17 cellular contexts compared by ENCODE assay signal in the genomic region with DNA sequence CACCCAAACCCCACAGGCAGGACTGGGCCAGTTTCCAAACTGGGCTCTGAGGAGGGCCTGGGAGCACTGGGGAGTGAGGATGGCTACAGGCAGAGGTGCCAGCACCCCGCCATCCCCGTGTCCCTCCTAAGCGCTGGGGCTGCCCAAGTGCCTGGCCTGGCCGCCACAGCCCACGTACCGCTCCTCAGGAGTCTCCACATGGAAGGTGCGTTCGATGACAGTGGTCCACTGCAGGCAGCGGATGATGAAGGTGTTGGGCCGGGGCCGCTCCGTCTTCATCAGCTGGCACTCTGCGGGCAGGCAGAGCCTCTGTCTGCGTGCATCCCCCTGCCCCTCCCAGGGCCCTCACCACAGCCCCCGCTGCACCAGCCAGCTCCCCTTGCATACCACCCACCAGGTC. TPM values are rescaled to one million over a fixed set of nuclear protein-coding genes. Genes with fewer than 3 reads are reported as not detected.
DNase-seq lines count a peak whose midpoint lies in the region; ATAC-seq, FAIRE-seq and TF ChIP-seq lines count a peak whose summit lies in the region.
"Had no signal": no experiment of that assay in that cellular context is flagged by ENCODE, and none has a peak within 500 bp of the region (broad histone marks: within the 10 kb centered on the region; RNA-seq: fewer than 3 reads in every experiment).

No MANE protein-coding gene starts in this region.

- H3K18ac ChIP-seq in H1 (ENCODE audit: extremely low read depth, low read length): no peak overlapping the region

- no peak overlapping the region for H3K14ac ChIP-seq in H1 (ENCODE audit: insufficient read length)

- H3K79me2 ChIP-seq in H1 (ENCODE audit: control insufficient read depth in 1 of 2, insufficient read depth in 2 of 2, low read length in 2 of 2) (no peaks in the 10 kb centered on the region), osteoblast (ENCODE audit: insufficient read depth, low read length) (peaks cover 3% of the 10 kb centered on the region)

- CTCF ChIA-PET in H1 (lab: Charles Lee; ENCODE audit: partially characterized antibody): interaction anchor here (1.7 kb wide), 1 partner anchor 16 kb away, joined by 5 read pairs; no protein-coding TSS in a partner anchor
- CTCF ChIA-PET in activated CD8-positive, alpha-beta T cell treated with anti-CD3 and anti-CD28 coated beads, Interleukin-2, amount 10 ng/mL, durations not matched to agents 7 days and 5 days (lab: Charles Lee): no interaction called here

- H3K27ac Mint-ChIP-seq in activated CD8-positive, alpha-beta T cell treated with anti-CD3 and anti-CD28 coated beads, Interleukin-2, amount 10 ng/mL, durations not matched to agents 7 days and 5 days: no peak overlapping the region
- H3K27ac Mint-ChIP-seq: CD4-positive, CD25-positive, alpha-beta regulatory T cell; GM23338; H9 had no signal

- no peaks in the 10 kb centered on the region for H3K79me1 ChIP-seq in H1 (ENCODE audit: low read depth, low read length)

- H3K9ac ChIP-seq in H1 (replicated peaks in 1 of 4; ENCODE audit: extremely low read depth in 1 of 4, low read depth in 3 of 4, low read length in 3 of 4): no peak overlapping the region
- H3K9ac ChIP-seq: BLaER1 treated with 17β-estradiol and CSF1 and Interleukin-3, amounts not matched to agents 10 nM and 100 nM had no signal

- TF ChIP-seq POLR2A in H1 (IDR thresholded peaks at IDR 0.05; ENCODE audit: control extremely low read depth in 1 of 2, low read depth in 2 of 2, low read length in 2 of 2): no peak

- peaks cover 0 to 22% (median 7%) of the 10 kb centered on the region in 4 experiments; a peak in 6 of 8 replicates for H3K36me3 ChIP-seq in H1 (ENCODE audit: control insufficient read depth in 2 of 4, insufficient read depth in 4 of 4, low read length in 3 of 4)
- H3K36me3 ChIP-seq in osteoblast (ENCODE audit: insufficient read depth, low read length): peaks cover 27% of the 10 kb centered on the region
- H3K36me3 ChIP-seq in BE2C: peaks cover 36% of the 10 kb centered on the region

- H3K4ac ChIP-seq in H1 (replicated peaks; ENCODE audit: insufficient read length, low read depth, low read length): no peak overlapping the region

- peaks cover 8 to 22% of the 10 kb centered on the region in 2 experiments for H4K20me1 ChIP-seq in H1 (replicated peaks in 1 of 2; ENCODE audit: control insufficient read depth in 1 of 2, insufficient read depth in 2 of 2, low read length in 2 of 2)
- peaks cover 38% of the 10 kb centered on the region for H4K20me1 ChIP-seq in osteoblast (ENCODE audit: insufficient read depth, low read length)

- H4K5ac ChIP-seq in H1 (ENCODE audit: insufficient read length, low read depth, low read length): no peak overlapping the region

- no peak overlapping the region for H2BK120ac ChIP-seq in H1 (replicated peaks; ENCODE audit: low read depth, low read length)

- no peak overlapping the region for H3K56ac ChIP-seq in H1 (replicated peaks; ENCODE audit: insufficient read length, low read depth, low read length)

- H2BK12ac ChIP-seq in H1 (ENCODE audit: low read depth, low read length): no peak overlapping the region

- H2AFZ ChIP-seq in H1 (ENCODE audit: low read length) (no peak overlapping the region), osteoblast (ENCODE audit: low read length) (no peak overlapping the region)
- H2AFZ ChIP-seq: GM23338 had no signal

- TF ChIP-seq CTCF in H1 (IDR thresholded peaks at IDR 0.05; ENCODE audit: control extremely low read depth in 1 of 3, insufficient read depth in 1 of 3, low read depth in 1 of 3, low read length in 3 of 3): no peak
- TF ChIP-seq CTCF in osteoblast (IDR thresholded peaks at IDR 0.05; ENCODE audit: extremely low read depth, low read depth, low read length): no peak
- no peak for TF ChIP-seq CTCF in BE2C (IDR thresholded peaks at IDR 0.05; ENCODE audit: low read depth, low read length)

- no peaks in the 10 kb centered on the region for H3K27me3 Mint-ChIP-seq in activated CD8-positive, alpha-beta T cell treated with anti-CD3 and anti-CD28 coated beads, Interleukin-2, amount 10 ng/mL, durations not matched to agents 7 days and 5 days (ENCODE audit: low read depth)
- H3K27me3 Mint-ChIP-seq: CD4-positive, CD25-positive, alpha-beta regulatory T cell had no signal

- no peak for FAIRE-seq in H1 (lab: Jason Lieb, UNC)
- FAIRE-seq: G401.6, GM12891 had no signal

- H3K4me2 ChIP-seq in H1 (ENCODE audit: insufficient read depth in 1 of 2, low read depth in 2 of 2, low read length in 2 of 2): no peak overlapping the region
- no peak overlapping the region for H3K4me2 ChIP-seq in osteoblast (ENCODE audit: insufficient read depth, low read length)
- H3K4me2 ChIP-seq: BLaER1 treated with 17β-estradiol and CSF1 and Interleukin-3, amounts not matched to agents 10 nM and 100 nM; GM23338 had no signal

- H4K8ac ChIP-seq in H1 (ENCODE audit: extremely low read depth, insufficient read depth, low read length): peak overlapping the region; percentile 51; the same call in 1 of the 2 replicates

- H3K27ac ChIP-seq in right cardiac atrium (ENCODE audit: low read length): no peak overlapping the region
- no peak overlapping the region for H3K27ac ChIP-seq in H1 (ENCODE audit: low read depth, low read length)
- H3K27ac ChIP-seq in osteoblast (ENCODE audit: low read depth, low read length): no peak overlapping the region
- H3K27ac ChIP-seq: 22Rv1; BLaER1 treated with 17β-estradiol and CSF1 and Interleukin-3, amounts not matched to agents 10 nM and 100 nM had no signal

- H2BK5ac ChIP-seq in H1 (ENCODE audit: low read depth, low read length): no peak overlapping the region

- TF ChIP-seq RAD21 in H1 (IDR thresholded peaks at IDR 0.05 in 1 of 2, conservative IDR thresholded peaks at IDR 0.05 in 1 of 2; ENCODE audit: low read depth in 2 of 2, low read length in 2 of 2): no peak

- H3K27me3 ChIP-seq in right cardiac atrium (ENCODE audit: control insufficient read depth, insufficient read depth) (no peaks in the 10 kb centered on the region), H1 (replicated peaks in 1 of 4; ENCODE audit: control insufficient read depth in 3 of 4, extremely low read depth in 1 of 4, insufficient read depth in 3 of 4, low read length in 3 of 4) (no peaks in the 10 kb centered on the region), osteoblast (ENCODE audit: insufficient read depth, low read length) (no peaks in the 10 kb centered on the region), BE2C (no peaks in the 10 kb centered on the region)
- H3K27me3 ChIP-seq: BLaER1 treated with 17β-estradiol and CSF1 and Interleukin-3, amounts not matched to agents 10 nM and 100 nM had no signal

- no peaks in the 10 kb centered on the region for H3K4me1 Mint-ChIP-seq in activated CD8-positive, alpha-beta T cell treated with anti-CD3 and anti-CD28 coated beads, Interleukin-2, amount 10 ng/mL, durations not matched to agents 7 days and 5 days (ENCODE audit: low read depth)
- H3K4me1 Mint-ChIP-seq: CD4-positive, CD25-positive, alpha-beta regulatory T cell; GM23338; H9 had no signal

- ATAC-seq in right cardiac atrium (no peak), left cardiac atrium (no peak), GM21367 (IDR thresholded peaks at IDR 0.05; ENCODE audit: unreplicated experiment) (no peak)
- no peak for ATAC-seq in activated CD8-positive, alpha-beta T cell treated with anti-CD3 and anti-CD28 coated beads, Interleukin-2, amount 10 ng/mL, durations not matched to agents 7 days and 5 days
- ATAC-seq: GM23338 had no signal

- H2BK20ac ChIP-seq in H1 (ENCODE audit: low read length): no peak overlapping the region

- POLR2A ChIA-PET in H1 (lab: Charles Lee; ENCODE audit: partially characterized antibody): interaction anchor here (0.9 to 1.2 kb wide), 2 partner anchors 10 to 18 kb away, joined by 3 to 4 read pairs; no protein-coding TSS in a partner anchor
- POLR2A ChIA-PET in activated CD8-positive, alpha-beta T cell treated with anti-CD3 and anti-CD28 coated beads, Interleukin-2, amount 10 ng/mL, durations not matched to agents 7 days and 5 days (lab: Charles Lee): interaction anchor here (0.6 kb wide), 1 partner anchor 584 kb away, joined by 3 read pairs; no protein-coding TSS in a partner anchor

- no peak overlapping the region for H2BK15ac ChIP-seq in H1 (ENCODE audit: low read length)

- 97% methylated on average over 15 of the region's 15 CpGs for WGBS in right cardiac atrium
- 88% methylated on average over 10 of the region's 15 CpGs; no CpG with 5 or more reads in 1 of the 2 experiments for WGBS in H1 (ENCODE audit: extremely low coverage in 1 of 2, insufficient coverage in 1 of 2, insufficient read length in 1 of 2, insufficient replicate concordance in 2 of 2, low coverage in 1 of 2, low lambda C conversion rate in 2 of 2, missing lambda C conversion rate in 1 of 2), 2 experiments

- intact Hi-C loops in right cardiac atrium (cut with DNase I) (no loop called here), left cardiac atrium (cut with DNase I) (no loop called here)

- H3K4me1 ChIP-seq in right cardiac atrium (ENCODE audit: control insufficient read depth, insufficient read depth, low read length): no peaks in the 10 kb centered on the region
- H3K4me1 ChIP-seq in H1 (replicated peaks in 1 of 4; ENCODE audit: control insufficient read depth in 3 of 4, insufficient read depth in 4 of 4, low read length in 3 of 4): no peaks in the 10 kb centered on the region
- no peaks in the 10 kb centered on the region for H3K4me1 ChIP-seq in osteoblast (ENCODE audit: insufficient read depth, low read length)
- no peaks in the 10 kb centered on the region for H3K4me1 ChIP-seq in BE2C

- no peaks in the 10 kb centered on the region for H3K23me2 ChIP-seq in H1 (ENCODE audit: low read depth, low read length)

- peaks cover 39% of the 10 kb centered on the region for H3K36me3 Mint-ChIP-seq in activated CD8-positive, alpha-beta T cell treated with anti-CD3 and anti-CD28 coated beads, Interleukin-2, amount 10 ng/mL, durations not matched to agents 7 days and 5 days (ENCODE audit: low read depth)

- H3K9me3 Mint-ChIP-seq in activated CD8-positive, alpha-beta T cell treated with anti-CD3 and anti-CD28 coated beads, Interleukin-2, amount 10 ng/mL, durations not matched to agents 7 days and 5 days (ENCODE audit: insufficient read depth): no peaks in the 10 kb centered on the region
- H3K9me3 Mint-ChIP-seq: CD4-positive, CD25-positive, alpha-beta regulatory T cell; GM23338 had no signal

- DNase-seq in right cardiac atrium: peak in 2 of 3 donors; percentile 41 to 55
- DNase-seq in left cardiac atrium: no peak
- no peak for DNase-seq in H1 (ENCODE audit: low read depth in 1 of 2, low spot score in 2 of 2)
- peak; percentile 58 for DNase-seq in osteoblast (ENCODE audit: insufficient read length, low spot score, missing footprints)
- no peak for DNase-seq in BE2C
- no peak for DNase-seq in activated CD8-positive, alpha-beta T cell treated with anti-CD3 and anti-CD28 coated beads, Interleukin-2, amount 10 ng/mL, durations not matched to agents 7 days and 5 days
- DNase-seq: AML-193; CD4-positive, CD25-positive, alpha-beta regulatory T cell; DMS79 treated with DMSO at 0.1 percent for 48 hours; EL; H9 had no signal

- TF ChIP-seq EP300 in H1 (IDR thresholded peaks at IDR 0.05; ENCODE audit: borderline replicate concordance in 1 of 2, low read depth in 2 of 2, low read length in 2 of 2): no peak

- H3K23ac ChIP-seq in H1 (ENCODE audit: insufficient read length): no peak overlapping the region

- H3K9me3 ChIP-seq in right cardiac atrium (ENCODE audit: control insufficient read depth, low read length) (no peaks in the 10 kb centered on the region), H1 (ENCODE audit: insufficient read depth in 2 of 2, low read depth in 1 of 2, low read length in 1 of 2) (peaks cover 5 to 10% of the 10 kb centered on the region in 2 experiments; a peak in 2 of 4 replicates), osteoblast (ENCODE audit: low read depth, low read length) (no peaks in the 10 kb centered on the region), BE2C (no peaks in the 10 kb centered on the region)

- H3K4me3 ChIP-seq in right cardiac atrium (ENCODE audit: low read length): no peak overlapping the region
- no peak overlapping the region for H3K4me3 ChIP-seq in H1 (ENCODE audit: extremely low read depth in 1 of 4, insufficient read depth in 2 of 4, low read depth in 3 of 4, low read length in 4 of 4)
- H3K4me3 ChIP-seq in osteoblast (ENCODE audit: insufficient read depth, low read length): no peak overlapping the region
- H3K4me3 ChIP-seq in BE2C (ENCODE audit: low read depth, low read length): no peak overlapping the region
- H3K4me3 ChIP-seq: BLaER1 treated with 17β-estradiol and CSF1 and Interleukin-3, amounts not matched to agents 10 nM and 100 nM; GM23338 had no signal

- H4K91ac ChIP-seq in H1 (replicated peaks; ENCODE audit: insufficient read length, low read length): no peak overlapping the region

- no peak overlapping the region for H3K4me3 Mint-ChIP-seq in activated CD8-positive, alpha-beta T cell treated with anti-CD3 and anti-CD28 coated beads, Interleukin-2, amount 10 ng/mL, durations not matched to agents 7 days and 5 days
- H3K4me3 Mint-ChIP-seq: GM23338, H9 had no signal

- H2AK5ac ChIP-seq in H1 (ENCODE audit: low read depth, low read length): no peak overlapping the region

RNA-seq across cellular contexts. Expression of a gene that starts 19.1 kb away (rescaled TPM):
- total RNA-seq in right cardiac atrium (100 to 1,000 TPM; 120 to 154 (median 126) TPM), left cardiac atrium (100 to 1,000 TPM; 113 to 127 TPM), osteoblast (156 and 188 TPM in 2 replicates)
- polyA plus RNA-seq in right cardiac atrium (101 TPM), H1 (2011; rRNA removed) (68.1 and 89.8 TPM in 2 replicates)
- total RNA-seq in H1 (2021; fragmentation: NEBNext Ultra II Directional; extraction: Animal tissue kit (Norgen Biotek cat#: 25700)): 62.1 and 71.5 TPM in 2 replicates
- 86.7 TPM for polyA plus RNA-seq in H1 (2011; cell fraction: cytosol; rRNA removed)
- 135 TPM for polyA plus RNA-seq in H1 (2011; cell fraction: nucleus; rRNA removed)
- polyA plus RNA-seq in H1 (2012, experiment 1 of 2): 53.7 to 73.1 TPM (median 68.0 TPM) in 4 replicates
- polyA plus RNA-seq in H1 (2012, experiment 2 of 2): 53.5 TPM
- 44.6 TPM for polyA plus RNA-seq in H1 (2013, experiment 1 of 2)
- 45.6 TPM for polyA plus RNA-seq in H1 (2013, experiment 2 of 2)
- 43.3 and 54.9 TPM in 2 replicates for polyA minus RNA-seq in H1 (2011; rRNA and poly(A)+ RNA removed)
- polyA minus RNA-seq in H1 (2011; cell fraction: cytosol; rRNA and poly(A)+ RNA removed): 46.9 TPM
- polyA minus RNA-seq in H1 (2011; cell fraction: nucleus; rRNA and poly(A)+ RNA removed): 28.2 TPM
- polyA plus RNA-seq in BE2C (2012; ENCODE audit: insufficient read depth, insufficient read length, low read depth): 185 TPM
- 100 to 1,000 TPM; 217 to 222 TPM for total RNA-seq in activated CD8-positive, alpha-beta T cell treated with anti-CD3 and anti-CD28 coated beads, Interleukin-2, amount 10 ng/mL, durations not matched to agents 7 days and 5 days

RNA-seq across cellular contexts. Expression of a gene that starts 23.5 kb away (rescaled TPM):
- total RNA-seq in right cardiac atrium: 10 to 100 TPM; 74.6 to 88.5 (median 85.1) TPM
- polyA plus RNA-seq in right cardiac atrium: 201 TPM
- 10 to 100 TPM; 67.6 to 68.7 TPM for total RNA-seq in left cardiac atrium
- total RNA-seq in H1 (2021; fragmentation: NEBNext Ultra II Directional; extraction: Animal tissue kit (Norgen Biotek cat#: 25700)): 123 and 135 TPM in 2 replicates
- polyA plus RNA-seq in H1 (2011; rRNA removed): 517 and 589 TPM in 2 replicates
- polyA plus RNA-seq in H1 (2011; cell fraction: cytosol; rRNA removed): 330 TPM
- 307 TPM for polyA plus RNA-seq in H1 (2011; cell fraction: nucleus; rRNA removed)
- polyA plus RNA-seq in H1 (2012, experiment 1 of 2): 85.5 to 181 TPM (median 172 TPM) in 4 replicates
- polyA plus RNA-seq in H1 (2012, experiment 2 of 2): 271 TPM
- 207 TPM for polyA plus RNA-seq in H1 (2013, experiment 1 of 2)
- 187 TPM for polyA plus RNA-seq in H1 (2013, experiment 2 of 2)
- polyA minus RNA-seq in H1 (2011; rRNA and poly(A)+ RNA removed): 23.9 and 34.6 TPM in 2 replicates
- polyA minus RNA-seq in H1 (2011; cell fraction: cytosol; rRNA and poly(A)+ RNA removed): 70.6 TPM
- 52.2 TPM for polyA minus RNA-seq in H1 (2011; cell fraction: nucleus; rRNA and poly(A)+ RNA removed)
- total RNA-seq in osteoblast: 57.2 and 62.2 TPM in 2 replicates
- polyA plus RNA-seq in BE2C (2012; ENCODE audit: insufficient read depth, insufficient read length, low read depth): 407 TPM
- total RNA-seq in activated CD8-positive, alpha-beta T cell treated with anti-CD3 and anti-CD28 coated beads, Interleukin-2, amount 10 ng/mL, durations not matched to agents 7 days and 5 days: 100 to 1,000 TPM; 175 to 186 TPM

RNA-seq across cellular contexts. Expression of a gene that starts 24.4 kb away (rescaled TPM):
- total RNA-seq in right cardiac atrium (1 to 10 TPM; 6.0 to 7.7 (median 6.6) TPM), left cardiac atrium (1 to 10 TPM; 5.2 to 8.1 TPM), osteoblast (2.9 TPM in 2 replicates)
- polyA plus RNA-seq in right cardiac atrium (5.3 TPM), H1 (2011; rRNA removed) (3.1 and 3.7 TPM in 2 replicates)
- total RNA-seq in H1 (2021; fragmentation: NEBNext Ultra II Directional; extraction: Animal tissue kit (Norgen Biotek cat#: 25700)): 2.8 and 2.9 TPM in 2 replicates
- polyA plus RNA-seq in H1 (2011; cell fraction: cytosol; rRNA removed): 2.5 TPM
- polyA plus RNA-seq in H1 (2011; cell fraction: nucleus; rRNA removed): 4.0 TPM
- 1.5 to 3.3 TPM (median 2.9 TPM) in 4 replicates for polyA plus RNA-seq in H1 (2012, experiment 1 of 2)
- 2.3 TPM for polyA plus RNA-seq in H1 (2012, experiment 2 of 2)
- 1.2 TPM for polyA plus RNA-seq in H1 (2013, experiment 1 of 2)
- polyA plus RNA-seq in H1 (2013, experiment 2 of 2): 1.2 TPM
- 3.4 and 4.0 TPM in 2 replicates for polyA minus RNA-seq in H1 (2011; rRNA and poly(A)+ RNA removed)
- polyA minus RNA-seq in H1 (2011; cell fraction: cytosol; rRNA and poly(A)+ RNA removed): 2.7 TPM
- 7.3 TPM for polyA minus RNA-seq in H1 (2011; cell fraction: nucleus; rRNA and poly(A)+ RNA removed)
- polyA plus RNA-seq in BE2C (2012; ENCODE audit: insufficient read depth, insufficient read length, low read depth): 3.3 TPM
- 1 to 10 TPM; 5.3 TPM for total RNA-seq in activated CD8-positive, alpha-beta T cell treated with anti-CD3 and anti-CD28 coated beads, Interleukin-2, amount 10 ng/mL, durations not matched to agents 7 days and 5 days

RNA-seq across cellular contexts. Expression of a gene that starts 52.5 kb away (rescaled TPM):
- total RNA-seq in right cardiac atrium: 100 to 1,000 TPM; 156 to 212 (median 188) TPM
- polyA plus RNA-seq in right cardiac atrium: 217 TPM
- 100 to 1,000 TPM in 1 of 2 donors, 10 to 100 TPM in 1; 86.2 to 102 TPM for total RNA-seq in left cardiac atrium
- 7.9 and 8.9 TPM in 2 replicates for total RNA-seq in H1 (2021; fragmentation: NEBNext Ultra II Directional; extraction: Animal tissue kit (Norgen Biotek cat#: 25700))
- polyA plus RNA-seq in H1 (2011; rRNA removed): 7.1 and 9.4 TPM in 2 replicates
- polyA plus RNA-seq in H1 (2011; cell fraction: cytosol; rRNA removed): 12.8 TPM
- 43.4 TPM for polyA plus RNA-seq in H1 (2011; cell fraction: nucleus; rRNA removed)
- 8.2 to 15.0 TPM (median 11.8 TPM) in 4 replicates for polyA plus RNA-seq in H1 (2012, experiment 1 of 2)
- polyA plus RNA-seq in H1 (2012, experiment 2 of 2): 9.8 TPM
- 6.2 TPM for polyA plus RNA-seq in H1 (2013, experiment 1 of 2)
- polyA plus RNA-seq in H1 (2013, experiment 2 of 2): 5.8 TPM
- polyA minus RNA-seq in H1 (2011; rRNA and poly(A)+ RNA removed): 3.2 and 7.1 TPM in 2 replicates
- 2.6 TPM for polyA minus RNA-seq in H1 (2011; cell fraction: cytosol; rRNA and poly(A)+ RNA removed)
- 11.0 TPM for polyA minus RNA-seq in H1 (2011; cell fraction: nucleus; rRNA and poly(A)+ RNA removed)
- 2.1 and 4.3 TPM in 2 replicates for total RNA-seq in osteoblast
- polyA plus RNA-seq in BE2C (2012; ENCODE audit: insufficient read depth, insufficient read length, low read depth): 1.5 TPM
- 1 to 10 TPM; 1.8 TPM for total RNA-seq in activated CD8-positive, alpha-beta T cell treated with anti-CD3 and anti-CD28 coated beads, Interleukin-2, amount 10 ng/mL, durations not matched to agents 7 days and 5 days

Comparison
In these comparisons a context has a peak if more than half of its experiments do, and no peak if none do; other contexts are left out.
1. DNase-seq: peak in right cardiac atrium (2 of 3) and osteoblast (single experiment); none in left cardiac atrium (single experiment), H1 (0 of 2), BE2C (single experiment) and activated CD8-positive, alpha-beta T cell treated with anti-CD3 and anti-CD28 coated beads, Interleukin-2, amount 10 ng/mL, durations not matched to agents 7 days and 5 days (single experiment).